ENCODE assay signal across 35 cellular contexts in the genomic region with DNA sequence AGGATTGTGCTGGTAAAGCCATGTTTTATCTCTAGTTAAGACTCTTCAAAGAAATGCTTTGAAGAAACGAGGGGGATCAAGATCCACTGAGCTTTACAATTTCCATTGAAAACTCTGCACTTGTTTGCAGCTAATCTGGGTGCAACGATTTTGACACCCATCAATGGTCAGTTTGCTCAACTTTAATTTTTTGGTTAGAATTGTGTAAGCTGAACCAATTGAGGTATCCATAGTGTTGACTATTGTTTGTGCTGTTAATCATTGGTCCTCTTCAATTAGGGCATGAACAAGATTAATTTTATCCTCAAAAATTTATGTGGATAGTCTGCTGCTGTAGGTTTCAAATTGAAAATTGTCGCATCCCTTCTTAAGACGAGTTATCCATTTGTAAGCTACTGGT.
"Had no signal": no experiment of that assay in that cellular context is flagged by ENCODE, and none has a peak within 500 bp of the region (broad histone marks: within the 10 kb centered on the region; RNA-seq: fewer than 3 reads in every experiment).

No MANE protein-coding gene starts in this region.

- H3K36me3 ChIP-seq: MG63 had no signal

- DNase-seq: Kasumi-1, MG63, MM.1S, MV-4-11, NCI-H1048, NCI-H1092, NCI-H1092 treated with DMSO at 0.1 percent for 48 hours, NCI-H1105, NCI-H1105 treated with DMSO at 0.1 percent for 48 hours, NCI-H1417, NCI-H1417 treated with DMSO at 0.1 percent for 48 hours, NCI-H1436, NCI-H1436 treated with DMSO at 0.1 percent for 48 hours, NCI-H146, NCI-H1694, NCI-H1694 treated with DMSO at 0.1 percent for 48 hours, NCI-H187, NCI-H187 treated with DMSO at 0.1 percent for 48 hours, NCI-H1930, NCI-H2029, NCI-H2029 treated with DMSO at 0.1 percent for 48 hours, NCI-H2081, NCI-H2081 treated with DMSO at 0.1 percent for 48 hours, NCI-H2107, NCI-H2171, NCI-H2171 treated with DMSO at 0.1 percent for 48 hours, NCI-H2227 treated with DMSO at 0.1 percent for 48 hours, NCI-H226, NCI-H345, NCI-H446, NCI-H446 treated with DMSO at 0.1 percent for 48 hours, NCI-H510A, NCI-H524, NCI-H524 treated with DMSO at 0.1 percent for 48 hours, NCI-H526 had no signal

- H3K4me3 ChIP-seq: MG63 had no signal
